Comparison of ENCODE assay signal across 8 cellular contexts in genomic region chr10:102917962-102918816, GRCh38. TPM values are rescaled to one million over a fixed set of nuclear protein-coding genes. Genes with fewer than 3 reads are reported as not detected.
DNase-seq lines count a peak whose midpoint lies in the region; ATAC-seq and TF ChIP-seq lines count a peak whose summit lies in the region.

Gene CNNM2, plus strand, starts transcription at chr10:102918294. Its CDS starts 187 bp downstream, at chr10:102918481.

- ATAC-seq in gastroesophageal sphincter: peak; percentile 98

- WGBS in gastroesophageal sphincter (ENCODE audit: low coverage in 1 of 2), 2 donors: 3% methylated on average over 7 of the region's 80 CpGs; no CpG with 5 or more reads in 1 of the 2 donors
- WGBS in neuronal stem cell (ENCODE audit: extremely low coverage in 2 of 2, insufficient read length in 2 of 2, insufficient replicate concordance in 1 of 2), 2 donors: no CpG with 5 or more reads among the region's 80 CpGs

- H3K9me3 ChIP-seq in gastroesophageal sphincter (no peaks in the 10 kb centered on the region), neuronal stem cell (replicated peaks in 1 of 2; ENCODE audit: control insufficient read depth in 2 of 2, insufficient read depth in 1 of 2, low read depth in 1 of 2, low read length in 2 of 2) (peaks cover 0 to 2% of the 10 kb centered on the region in 2 donors), subcutaneous abdominal adipose tissue (ENCODE audit: control insufficient read depth in 5 of 5, low read length in 5 of 5) (no peaks in the 10 kb centered on the region)

- peak within 1 kb of the TSS; percentile 100 for H3K4me2 ChIP-seq in neuronal stem cell (ENCODE audit: insufficient read depth, low read length, poor library complexity, severe bottlenecking)

- TF ChIP-seq CTCF in GM06990 (IDR thresholded peaks at IDR 0.05; ENCODE audit: insufficient read depth, low read length, poor library complexity, severe bottlenecking) (peak; percentile 0), HFFc6 (IDR thresholded peaks at IDR 0.05) (peak; percentile 56; the same call in 1 of the 2 replicates), gastroesophageal sphincter (IDR thresholded peaks at IDR 0.05) (peak in 1 of 4 experiments; percentile 26)

- no peaks in the 10 kb centered on the region for H3K27me3 ChIP-seq in GM06990 (replicated peaks; ENCODE audit: control insufficient read depth, insufficient read depth, low read length)
- H3K27me3 ChIP-seq in gastroesophageal sphincter: no peaks in the 10 kb centered on the region
- peaks cover 0 to 14% (median 0%) of the 10 kb centered on the region in 3 experiments for H3K27me3 ChIP-seq in neuronal stem cell (ENCODE audit: control insufficient read depth in 3 of 3, insufficient read depth in 3 of 3, low read depth in 1 of 3, low read length in 3 of 3)
- H3K27me3 ChIP-seq in subcutaneous abdominal adipose tissue (ENCODE audit: control insufficient read depth in 5 of 5, insufficient read depth in 4 of 5, low read length in 5 of 5): peaks cover 0 to 3% (median 0%) of the 10 kb centered on the region in 5 donors

- peak within 1 kb of the TSS; percentile 74 for H4K8ac ChIP-seq in neuronal stem cell (ENCODE audit: low read depth, low read length)

- peak within 1 kb of the TSS; percentile 88 for H3K27ac Mint-ChIP-seq in HFFc6
- peak within 1 kb of the TSS; percentile 93 for H3K27ac Mint-ChIP-seq in activated naive CD4-positive, alpha-beta T cell treated with anti-CD3 and anti-CD28 coated beads, Interleukin-2, amount 10 ng/mL, durations not matched to agents 7 days and 5 days

- no peaks in the 10 kb centered on the region for H3K36me3 ChIP-seq in GM06990 (ENCODE audit: control insufficient read depth, insufficient read depth, low read length)
- H3K36me3 ChIP-seq in gastroesophageal sphincter: no peaks in the 10 kb centered on the region
- H3K36me3 ChIP-seq in neuronal stem cell (replicated peaks in 1 of 2; ENCODE audit: control insufficient read depth in 2 of 2, insufficient read depth in 2 of 2, low read length in 2 of 2): no peaks in the 10 kb centered on the region
- H3K36me3 ChIP-seq in subcutaneous abdominal adipose tissue (ENCODE audit: control insufficient read depth in 5 of 5, insufficient read depth in 5 of 5, low read length in 5 of 5): no peaks in the 10 kb centered on the region

- peak within 1 kb of the TSS; percentile 94 for H2BK5ac ChIP-seq in neuronal stem cell (ENCODE audit: low read length)

- H3K4me1 ChIP-seq in gastroesophageal sphincter: peaks cover 0 to 53% (median 24%) of the 10 kb centered on the region in 3 donors
- peaks cover 9 to 13% of the 10 kb centered on the region in 2 donors for H3K4me1 ChIP-seq in neuronal stem cell (ENCODE audit: control insufficient read depth in 2 of 2, insufficient read depth in 1 of 2, low read depth in 1 of 2, low read length in 2 of 2)
- H3K4me1 ChIP-seq in subcutaneous abdominal adipose tissue (ENCODE audit: control insufficient read depth in 5 of 5, insufficient read depth in 5 of 5, low read length in 5 of 5): peaks cover 10 to 40% (median 33%) of the 10 kb centered on the region in 5 donors

- no peak within 1 kb of the TSS for H3K4ac ChIP-seq in neuronal stem cell (ENCODE audit: low read length)

- H3K14ac ChIP-seq in neuronal stem cell (ENCODE audit: low read length): peak within 1 kb of the TSS; percentile 99

- H2BK15ac ChIP-seq in neuronal stem cell (ENCODE audit: low read length): no peak within 1 kb of the TSS

- H3K4me1 Mint-ChIP-seq in HFFc6 (ENCODE audit: low read depth): peaks cover 43% of the 10 kb centered on the region
- peaks cover 67% of the 10 kb centered on the region for H3K4me1 Mint-ChIP-seq in activated naive CD4-positive, alpha-beta T cell treated with anti-CD3 and anti-CD28 coated beads, Interleukin-2, amount 10 ng/mL, durations not matched to agents 7 days and 5 days

- in situ Hi-C loops in SK-MEL-5 (cut with HindIII; ENCODE audit: low pct_unique_long_range_greater_than_20kb, low sequenced_read_pairs): no loop called here

- H3K4me3 Mint-ChIP-seq in HFFc6: peak within 1 kb of the TSS; percentile 94
- peak within 1 kb of the TSS; percentile 91 for H3K4me3 Mint-ChIP-seq in activated naive CD4-positive, alpha-beta T cell treated with anti-CD3 and anti-CD28 coated beads, Interleukin-2, amount 10 ng/mL, durations not matched to agents 7 days and 5 days

- H2BK12ac ChIP-seq in neuronal stem cell (ENCODE audit: low read length): peak within 1 kb of the TSS; percentile 94

- peak within 1 kb of the TSS; percentile 99 for H2AFZ ChIP-seq in neuronal stem cell (ENCODE audit: low read length)

- peak; percentile 38 to 39 for TF ChIP-seq POLR2A in gastroesophageal sphincter (IDR thresholded peaks at IDR 0.05)

- peak within 1 kb of the TSS; percentile 29 for H2AK5ac ChIP-seq in neuronal stem cell (ENCODE audit: low read depth, low read length)

- H3K9me3 Mint-ChIP-seq in HFFc6: no peaks in the 10 kb centered on the region
- peaks cover 2% of the 10 kb centered on the region for H3K9me3 Mint-ChIP-seq in activated naive CD4-positive, alpha-beta T cell treated with anti-CD3 and anti-CD28 coated beads, Interleukin-2, amount 10 ng/mL, durations not matched to agents 7 days and 5 days

- peak within 1 kb of the TSS; percentile 47 to 93 (median 92) for H3K27ac ChIP-seq in gastroesophageal sphincter
- peak within 1 kb of the TSS; percentile 86 for H3K27ac ChIP-seq in neuronal stem cell (replicated peaks; ENCODE audit: low read length)
- peak within 1 kb of the TSS; percentile 69 for H3K27ac ChIP-seq in subcutaneous abdominal adipose tissue (ENCODE audit: low read depth, low read length)

- H3K23ac ChIP-seq in neuronal stem cell (ENCODE audit: low read depth, low read length, poor library complexity): peak within 1 kb of the TSS; percentile 86

- peak within 1 kb of the TSS; percentile 99 for H3K18ac ChIP-seq in neuronal stem cell (ENCODE audit: low read length)

- DNase-seq in GM06990 (ENCODE audit: extremely low read depth, insufficient read length) (peak; percentile 99), HFFc6 (peak; percentile 100), NAMALWA (ENCODE audit: low spot score) (peak; percentile 100), SK-MEL-5 (ENCODE audit: low read depth, low spot score) (peak; percentile 99), neuronal stem cell (ENCODE audit: low spot score) (peak; percentile 100)
- peak; percentile 100 for DNase-seq in activated naive CD4-positive, alpha-beta T cell treated with anti-CD3 and anti-CD28 coated beads, Interleukin-2, amount 10 ng/mL, durations not matched to agents 7 days and 5 days

- H3K9ac ChIP-seq in neuronal stem cell (ENCODE audit: low read depth, low read length, poor library complexity) (peak within 1 kb of the TSS; percentile 99), subcutaneous abdominal adipose tissue (ENCODE audit: low read length in 5 of 5) (peak within 1 kb of the TSS in 4 of 5 donors; percentile 63 to 75 (median 66))

- peak within 1 kb of the TSS; percentile 38 for H4K91ac ChIP-seq in neuronal stem cell (ENCODE audit: low read depth, low read length, poor library complexity)

- no peaks in the 10 kb centered on the region for H3K79me1 ChIP-seq in neuronal stem cell (ENCODE audit: low read depth, low read length)

- H2BK120ac ChIP-seq in neuronal stem cell (ENCODE audit: low read depth, low read length): peak within 1 kb of the TSS; percentile 9

- H3K27me3 Mint-ChIP-seq in HFFc6 (ENCODE audit: insufficient read depth): no peaks in the 10 kb centered on the region; the same call in 1 of the 2 replicates
- H3K27me3 Mint-ChIP-seq in activated naive CD4-positive, alpha-beta T cell treated with anti-CD3 and anti-CD28 coated beads, Interleukin-2, amount 10 ng/mL, durations not matched to agents 7 days and 5 days: peaks cover 15% of the 10 kb centered on the region

- TF ChIP-seq EP300 in gastroesophageal sphincter (IDR thresholded peaks at IDR 0.05): no peak

- CTCF ChIA-PET in activated naive CD4-positive, alpha-beta T cell treated with anti-CD3 and anti-CD28 coated beads, Interleukin-2, amount 10 ng/mL, durations not matched to agents 7 days and 5 days (lab: Charles Lee): interaction anchor here (0.5 to 2.5 kb wide), 18 partner anchors 16 to 567 kb away, joined by 3 to 69 read pairs (median 6); partner anchors contain the start of genes INA and TAF5

- peak within 1 kb of the TSS; percentile 89 for H3K4me3 ChIP-seq in GM06990 (replicated peaks; ENCODE audit: low read depth, low read length)
- peak within 1 kb of the TSS; percentile 84 to 98 for H3K4me3 ChIP-seq in gastroesophageal sphincter
- H3K4me3 ChIP-seq in neuronal stem cell (ENCODE audit: low read length in 2 of 2): peak within 1 kb of the TSS; percentile 86 to 99
- peak within 1 kb of the TSS; percentile 69 to 99 (median 97) for H3K4me3 ChIP-seq in subcutaneous abdominal adipose tissue (ENCODE audit: low read depth in 1 of 5, low read length in 5 of 5)

- H3K36me3 Mint-ChIP-seq in HFFc6 (ENCODE audit: low read depth): peaks cover 5% of the 10 kb centered on the region; the same call in 1 of the 2 replicates
- peaks cover 16% of the 10 kb centered on the region for H3K36me3 Mint-ChIP-seq in activated naive CD4-positive, alpha-beta T cell treated with anti-CD3 and anti-CD28 coated beads, Interleukin-2, amount 10 ng/mL, durations not matched to agents 7 days and 5 days

RNA-seq across cellular contexts. Expression of gene CNNM2, which starts in this region (rescaled TPM):
- total RNA-seq in HFFc6 (2021; fragmentation: NEBNext Ultra II Directional; extraction: Animal tissue kit (Norgen Biotek cat#: 25700)): 1 to 10 TPM; 7.7 to 9.1 (median 8.1) TPM
- total RNA-seq in SK-MEL-5 (2014; rRNA removed; shearing (Covaris generic)): 6.5 and 7.6 TPM in 2 replicates
- polyA plus RNA-seq in SK-MEL-5 (2015; cell fraction: cytosol; rRNA removed): 13.0 and 13.6 TPM in 2 replicates
- polyA plus RNA-seq in SK-MEL-5 (2015; cell fraction: nucleus; rRNA removed): 3.3 and 6.1 TPM in 2 replicates
- total RNA-seq in gastroesophageal sphincter: 10 to 100 TPM in 1 of 4 donors, 1 to 10 TPM in 3; 3.8 to 10.7 (median 7.5) TPM
- 10.2 TPM for polyA plus RNA-seq in neuronal stem cell (2013, experiment 1 of 2)
- 10.3 TPM for polyA plus RNA-seq in neuronal stem cell (2013, experiment 2 of 2)

Comparison
In these comparisons a context has a peak if more than half of its experiments do, and no peak if none do; other contexts are left out.
1. Peak in every context shown above with its lines: DNase-seq, ATAC-seq, H3K4me3 ChIP-seq and H3K27ac ChIP-seq.